ENCODE assay signal across 23 cellular contexts in the genomic region with DNA sequence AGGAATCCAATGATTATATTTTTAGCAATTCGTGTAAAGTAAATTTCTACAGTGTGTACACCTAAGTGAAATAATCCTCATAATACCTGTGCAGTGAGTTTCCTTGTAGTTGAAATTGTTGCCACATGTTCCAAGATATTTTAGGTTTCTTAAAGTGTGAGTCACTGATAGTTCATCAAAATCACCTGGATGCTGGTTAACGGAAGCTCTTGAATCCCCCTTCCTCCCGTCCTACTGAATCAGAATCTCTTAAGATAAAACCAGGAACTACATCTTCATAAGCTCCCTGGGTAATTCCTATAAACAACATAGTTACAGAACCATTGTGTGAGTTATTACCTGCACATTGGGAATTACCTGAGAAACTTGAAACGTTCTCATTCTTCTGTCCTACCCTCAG.
A peak's percentile ranks its signal among the peaks of the same experiment; 100 is the strongest.
DNase-seq lines count a peak whose midpoint lies in the region; ATAC-seq and TF ChIP-seq lines count a peak whose summit lies in the region.
"Had no signal": no experiment of that assay in that cellular context is flagged by ENCODE, and none has a peak within 500 bp of the region (broad histone marks: within the 10 kb centered on the region; RNA-seq: fewer than 3 reads in every experiment).

No MANE protein-coding gene starts in this region.

- BruUV-seq in HCT116 (replicated peaks; lab: Mats Ljungman, UMichigan) (TSS peak; percentile 54), PC-9 (replicated peaks; lab: Mats Ljungman, UMichigan) (no TSS peak)

- no peak for ATAC-seq in HCT116
- ATAC-seq: CD8-positive, alpha-beta T cell had no signal

- POLR2A ChIA-PET in HCT116 (lab: Charles Lee) (interaction anchor here (0.7 to 6.3 kb wide), 16 partner anchors 7 to 196 kb away, joined by 3 to 60 read pairs (median 5); partner anchors contain the start of gene HS3ST1), PC-9 (lab: Charles Lee; ENCODE audit: unreplicated experiment) (interaction anchor here (0.5 to 1.1 kb wide), 4 partner anchors 9 to 1509 kb away, joined by 3 to 12 read pairs (median 6); no protein-coding TSS in a partner anchor)

- TF ChIP-seq CTCF in HCT116 (IDR thresholded peaks at IDR 0.05 in 2 of 3, conservative IDR thresholded peaks at IDR 0.05 in 1 of 3; ENCODE audit: borderline replicate concordance in 1 of 3, insufficient read depth in 1 of 3, low read depth in 2 of 3, low read length in 2 of 3) (no peak), PC-9 (conservative IDR thresholded peaks at IDR 0.05) (no peak)

- no peaks in the 10 kb centered on the region for H3K9me2 ChIP-seq in HCT116 (ENCODE audit: insufficient read depth)
- no peaks in the 10 kb centered on the region for H3K9me2 ChIP-seq in PC-9 (ENCODE audit: insufficient read depth)

- H3K9ac ChIP-seq in HCT116 (ENCODE audit: low read length), result peak overlapping the region; percentile 68
- H3K9ac ChIP-seq: KMS-11 had no signal

- no peaks in the 10 kb centered on the region for H4K20me1 ChIP-seq in HCT116 (ENCODE audit: insufficient read depth)
- H4K20me1 ChIP-seq in PC-9 (ENCODE audit: insufficient read depth), result no peaks in the 10 kb centered on the region

- intact Hi-C loops in HCT116 (cut with micrococcal nuclease), result loop anchor here (5.0 kb wide), 1 partner anchor 96 kb away; no protein-coding TSS in a partner anchor
- intact Hi-C loops in PC-9 (cut with micrococcal nuclease; ENCODE audit: unreplicated experiment), result no loop called here

- RAD21 ChIA-PET in HCT116 (lab: Charles Lee; ENCODE audit: low non-redundant PET in 1 of 2, low total read pairs in 2 of 2, uncharacterized antibody in 2 of 2, unreplicated experiment in 2 of 2), result interaction anchor here in 1 of 2 experiments (1.2 kb wide), 1 partner anchor 120 kb away, joined by 3 read pairs; no protein-coding TSS in a partner anchor

- no peaks in the 10 kb centered on the region for H3K36me3 ChIP-seq in HCT116 (ENCODE audit: control insufficient read depth in 1 of 2, insufficient read depth in 2 of 2, low read length in 2 of 2)
- H3K36me3 ChIP-seq in PC-9 (ENCODE audit: low read depth), result no peaks in the 10 kb centered on the region

- H2AFZ ChIP-seq in HCT116 (ENCODE audit: low read depth, low read length, poor library complexity, severe bottlenecking) (no peak overlapping the region), PC-9 (0 out of 2 replicates have a peak overlapping the region, but pooled peaks have one; percentile 9)

- H3K27me3 ChIP-seq in HCT116 (ENCODE audit: insufficient read depth, low read length) (no peaks in the 10 kb centered on the region), PC-9 (ENCODE audit: insufficient read depth, low read depth) (no peaks in the 10 kb centered on the region)

- H3K4me1 ChIP-seq in HCT116 (ENCODE audit: control insufficient read depth in 1 of 2, insufficient read depth in 2 of 2, low read length in 2 of 2), result peaks cover 77 to 98% of the 10 kb centered on the region in 2 experiments
- H3K4me1 ChIP-seq in PC-9 (replicated peaks; ENCODE audit: insufficient read depth), result peaks cover 68% of the 10 kb centered on the region

- no peak for TF ChIP-seq RAD21 in HCT116 (IDR thresholded peaks at IDR 0.05; ENCODE audit: low read depth)

- H3K4me3 ChIP-seq in HCT116 (replicated peaks in 1 of 2; ENCODE audit: low read depth in 1 of 2, low read length in 2 of 2), result peak overlapping the region in 1 of 2 experiments; percentile 3; a peak in 1 of 4 replicates
- H3K4me3 ChIP-seq in PC-9, result no peak overlapping the region

- H3K79me2 ChIP-seq in HCT116 (ENCODE audit: insufficient read depth, low read length) (no peaks in the 10 kb centered on the region; the same call in 1 of the 2 replicates), PC-9 (ENCODE audit: low read depth) (no peaks in the 10 kb centered on the region)

- no peak for TF ChIP-seq POLR2A in HCT116 (IDR thresholded peaks at IDR 0.05; ENCODE audit: borderline replicate concordance, extremely low read depth, insufficient read depth, insufficient read length)

- H3K27ac ChIP-seq in HCT116 (ENCODE audit: low read depth, low read length) (peak overlapping the region; percentile 94), PC-9 (peak overlapping the region; percentile 94), epithelial cell of prostate (peak overlapping the region; percentile 99), caudate nucleus (ENCODE audit: low read depth, low read length) (no peak overlapping the region)
- H3K27ac ChIP-seq: KMS-11 had no signal

- CTCF ChIA-PET in HCT116 (lab: Charles Lee) (interaction anchor here (0.8 to 0.9 kb wide), 2 partner anchors 73 to 197 kb away, joined by 3 read pairs; no protein-coding TSS in a partner anchor), PC-9 (lab: Charles Lee) (no interaction called here)

- no peaks in the 10 kb centered on the region for H3K9me3 ChIP-seq in HCT116 (ENCODE audit: control insufficient read depth in 1 of 2, insufficient read depth in 1 of 2, low read depth in 1 of 2, low read length in 2 of 2)
- peaks cover 8% of the 10 kb centered on the region; the same call in 1 of the 2 replicates for H3K9me3 ChIP-seq in PC-9 (ENCODE audit: insufficient read depth, low read depth)
- H3K9me3 ChIP-seq: Caco-2 had no signal

- peak; percentile 81 for DNase-seq in HCT116 (ENCODE audit: low read depth, low spot score)
- DNase-seq in PC-9, result peak in 1 of 2 experiments; percentile 86
- DNase-seq in epithelial cell of prostate (ENCODE audit: low read depth, low spot score), result peak; percentile 93
- peak; percentile 97 for DNase-seq in kidney tubule cell (ENCODE audit: low spot score)
- DNase-seq in activated CD4-positive, CD25-positive, alpha-beta regulatory T cell (lab: John Stamatoyannopoulos, UW), result no peak
- DNase-seq in caudate nucleus (lab: John Stamatoyannopoulos, UW), result no peak
- no peak for DNase-seq in NCI-H510A treated with DMSO at 0.1 percent for 48 hours (lab: John Stamatoyannopoulos, UW)
- DNase-seq: C1 segment of cervical spinal cord; Caco-2; CD8-positive, alpha-beta T cell; DMS 273 treated with DMSO at 0.1 percent for 48 hours; DMS79 treated with DMSO at 0.1 percent for 48 hours; HCEC 1CT; NCI-H1048; NCI-H1417 treated with DMSO at 0.1 percent for 48 hours; NCI-H1694 treated with DMSO at 0.1 percent for 48 hours; NCI-H2081 treated with DMSO at 0.1 percent for 48 hours; NCI-H2171; NCI-H226; NCI-H524; NCI-H774; SHP77 had no signal

- H3K4me2 ChIP-seq in HCT116 (ENCODE audit: low read length) (peak overlapping the region; percentile 60), PC-9 (peak overlapping the region; percentile 56)
- H3K4me2 ChIP-seq: KMS-11 had no signal

- H3F3A ChIP-seq in PC-9 (ENCODE audit: insufficient read depth, low read depth), result peaks cover 32% of the 10 kb centered on the region

TF ChIP-seq in HCT116, 20 proteins besides CTCF, POLR2A, EP300 and RAD21:
- TF ChIP-seq POLR2AphosphoS5 (IDR thresholded peaks at IDR 0.05; ENCODE audit: low read depth, low read length) (peak; percentile 64), TCF7L2 (IDR thresholded peaks at IDR 0.05; ENCODE audit: borderline replicate concordance, extremely low read depth, insufficient read depth, insufficient read length) (peak; percentile 18), EGR1 (IDR thresholded peaks at IDR 0.05; ENCODE audit: low read depth) (no peak)

Comparison
In these comparisons a context has a peak if more than half of its experiments do, and no peak if none do; other contexts are left out.
1. DNase-seq: peak in HCT116 (single experiment), epithelial cell of prostate (single experiment) and kidney tubule cell (single experiment); none in activated CD4-positive, CD25-positive, alpha-beta regulatory T cell (0 of 4), caudate nucleus (0 of 61) and NCI-H510A treated with DMSO at 0.1 percent for 48 hours (single experiment).